In genomic region chr20:50580016-50580747, GRCh38 we compare ENCODE assay signal across 8 cellular contexts.
DNase-seq lines count a peak whose midpoint lies in the region; ATAC-seq and TF ChIP-seq lines count a peak whose summit lies in the region.

No MANE protein-coding gene starts in this region.

- no peak overlapping the region for H3K23ac ChIP-seq in IMR-90 (ENCODE audit: low read depth, low read length)

- H3K4me3 Mint-ChIP-seq in WTC11 = no peak overlapping the region
- H3K4me3 Mint-ChIP-seq in stimulated activated naive B cell treated with anti-CD40 and anti-IgM and Interleukin-4, amounts not matched to agents 10 μg/mL and 1 μg/mL and 100 μg/mL, for 72 hours = peak overlapping the region in 1 of 2 donors; percentile 43

- H3K18ac ChIP-seq in IMR-90 (ENCODE audit: low read depth, low read length) = no peak overlapping the region

- CTCF ChIA-PET in IMR-90 (lab: Yijun Ruan, JAX) (interaction anchor here (1.4 kb wide), 1 partner anchor 392 kb away, joined by 3 read pairs; no protein-coding TSS in a partner anchor), WTC11 (lab: Charles Lee) (interaction anchor here (0.7 to 1.7 kb wide), 5 partner anchors 8 to 401 kb away, joined by 5 to 11 read pairs (median 5); no protein-coding TSS in a partner anchor)

- no peak overlapping the region for H2BK5ac ChIP-seq in IMR-90 (ENCODE audit: low read depth, low read length, poor library complexity, severe bottlenecking)

- no TSS peak for BruUV-seq in IMR-90 (replicated peaks; lab: Mats Ljungman, UMichigan)

- H3K27ac ChIP-seq in IMR-90 (ENCODE audit: insufficient read depth, low read length) (no peak overlapping the region), colonic mucosa (no peak overlapping the region), right lobe of liver (no peak overlapping the region)

- TF ChIP-seq RAD21 in IMR-90 (IDR thresholded peaks at IDR 0.05; ENCODE audit: low read length) = peak; percentile 86

- H4K5ac ChIP-seq in IMR-90 (ENCODE audit: low read depth, low read length) = no peak overlapping the region

- H3K9me1 ChIP-seq in IMR-90 (ENCODE audit: insufficient read depth, low read length) = no peaks in the 10 kb centered on the region

- TF ChIP-seq POLR2A in IMR-90 (IDR thresholded peaks at IDR 0.05; ENCODE audit: low read depth, low read length) (no peak), right lobe of liver (IDR thresholded peaks at IDR 0.05) (no peak)

- peak; percentile 73 for TF ChIP-seq CTCF in IMR-90 (conservative IDR thresholded peaks at IDR 0.05; ENCODE audit: low read depth, low read length)
- TF ChIP-seq CTCF in WTC11 (IDR thresholded peaks at IDR 0.05) = peak; percentile 80
- peak; percentile 65 for TF ChIP-seq CTCF in colonic mucosa (IDR thresholded peaks at IDR 0.05)
- TF ChIP-seq CTCF in right lobe of liver (IDR thresholded peaks at IDR 0.05) = peak; percentile 75 to 83 (median 80)

- WGBS in IMR-90 (ENCODE audit: extremely low coverage in 2 of 2, insufficient read length in 1 of 2), 2 experiments = 85% methylated on average over 4 of the region's 17 CpGs; no CpG with 5 or more reads in 1 of the 2 experiments
- 75% methylated on average over 7 of the region's 17 CpGs for WGBS in right lobe of liver (ENCODE audit: insufficient coverage, low coverage, low lambda C conversion rate, missing lambda C conversion rate)

- H3K27me3 Mint-ChIP-seq in WTC11 (ENCODE audit: low read depth) = no peaks in the 10 kb centered on the region
- H3K27me3 Mint-ChIP-seq in stimulated activated naive B cell treated with anti-CD40 and anti-IgM and Interleukin-4, amounts not matched to agents 10 μg/mL and 1 μg/mL and 100 μg/mL, for 72 hours = no peaks in the 10 kb centered on the region

- H3K4me3 ChIP-seq in IMR-90 (ENCODE audit: insufficient read depth, low read depth, low read length) = no peak overlapping the region
- no peak overlapping the region for H3K4me3 ChIP-seq in colonic mucosa
- H3K4me3 ChIP-seq in right lobe of liver = no peak overlapping the region

- in situ Hi-C loops in IMR-90 (cut with MboI; ENCODE audit: low sequenced_read_pairs) = no loop called here

- H2BK15ac ChIP-seq in IMR-90 (ENCODE audit: low read depth, low read length) = no peak overlapping the region

- ATAC-seq in IMR-90 (ENCODE audit: low read depth) (peak; percentile 62), WTC11 (peak; percentile 86), right lobe of liver (peak; percentile 55 to 73 (median 64)), GM18870 (IDR thresholded peaks at IDR 0.05; ENCODE audit: unreplicated experiment) (no peak), GM21619 (IDR thresholded peaks at IDR 0.05; ENCODE audit: unreplicated experiment) (no peak)
- peak; percentile 27 to 44 for ATAC-seq in stimulated activated naive B cell treated with anti-CD40 and anti-IgM and Interleukin-4, amounts not matched to agents 10 μg/mL and 1 μg/mL and 100 μg/mL, for 72 hours (replicated peaks)

- H2BK120ac ChIP-seq in IMR-90 (ENCODE audit: low read depth, low read length) = no peak overlapping the region

- POLR2A ChIA-PET in IMR-90 (lab: Charles Lee; ENCODE audit: unreplicated experiment) = no interaction called here
- POLR2A ChIA-PET in WTC11 (lab: Charles Lee) = no interaction called here

- peak overlapping the region; percentile 77 for H2AK9ac ChIP-seq in IMR-90 (replicated peaks; ENCODE audit: low read depth, low read length, poor library complexity)

- no peak overlapping the region for H3K14ac ChIP-seq in IMR-90 (replicated peaks; ENCODE audit: low read depth, low read length)

- peaks cover 28% of the 10 kb centered on the region for H4K20me1 ChIP-seq in IMR-90 (ENCODE audit: insufficient read depth, low read length)

- H3K27me3 ChIP-seq in IMR-90 (ENCODE audit: control insufficient read depth, insufficient read depth, low read length) (no peaks in the 10 kb centered on the region), colonic mucosa (no peaks in the 10 kb centered on the region), right lobe of liver (no peaks in the 10 kb centered on the region)

- H2AFZ ChIP-seq in IMR-90 (replicated peaks; ENCODE audit: low read length, poor library complexity) = no peak overlapping the region

- H3K36me3 Mint-ChIP-seq in WTC11 = peaks cover 32% of the 10 kb centered on the region
- H3K36me3 Mint-ChIP-seq in stimulated activated naive B cell treated with anti-CD40 and anti-IgM and Interleukin-4, amounts not matched to agents 10 μg/mL and 1 μg/mL and 100 μg/mL, for 72 hours = peaks cover 54 to 77% of the 10 kb centered on the region in 2 donors

- intact Hi-C loops in IMR-90 (cut with micrococcal nuclease) = loop anchor here (1.0 kb wide), 1 partner anchor 116 kb away; no protein-coding TSS in a partner anchor
- intact Hi-C loops in colonic mucosa (cut with DNase I) = no loop called here
- intact Hi-C loops in right lobe of liver (cut with DNase I) = loop anchor here in 1 of 2 donors (10.0 kb wide), 1 partner anchor 395 kb away; no protein-coding TSS in a partner anchor

- H4K8ac ChIP-seq in IMR-90 (ENCODE audit: low read depth in 2 of 2, low read length in 2 of 2) = no peak overlapping the region

- H4K91ac ChIP-seq in IMR-90 (ENCODE audit: insufficient read depth, low read depth, low read length) = no peak overlapping the region

- DNase-seq in DMS53 treated with DMSO at 0.1 percent for 48 hours (lab: John Stamatoyannopoulos, UW; ENCODE audit: unreplicated experiment) (peak; percentile 22), IMR-90 (peak; percentile 41), WTC11 (ENCODE audit: low spot score) (peak; percentile 83), colonic mucosa (peak; percentile 65), right lobe of liver (peak in 2 of 3 donors; percentile 67 to 74)
- DNase-seq in stimulated activated naive B cell treated with anti-CD40 and anti-IgM and Interleukin-4, amounts not matched to agents 10 μg/mL and 1 μg/mL and 100 μg/mL, for 72 hours = no peak

- no peak overlapping the region for H3K27ac Mint-ChIP-seq in WTC11
- peak overlapping the region; percentile 79 for H3K27ac Mint-ChIP-seq in stimulated activated naive B cell treated with anti-CD40 and anti-IgM and Interleukin-4, amounts not matched to agents 10 μg/mL and 1 μg/mL and 100 μg/mL, for 72 hours

- no peak overlapping the region for H3K4ac ChIP-seq in IMR-90 (ENCODE audit: low read depth, low read length)

- H3K4me2 ChIP-seq in IMR-90 (ENCODE audit: low read depth, low read length) = no peak overlapping the region

- no peak overlapping the region; the same call in 1 of the 2 replicates for H3K56ac ChIP-seq in IMR-90 (ENCODE audit: extremely low read depth, insufficient read depth, low read length)

- H3K4me1 ChIP-seq in IMR-90 (ENCODE audit: control insufficient read depth, insufficient read depth, low read length) (peaks cover 6% of the 10 kb centered on the region; the same call in 1 of the 2 replicates), colonic mucosa (peaks cover 4% of the 10 kb centered on the region), right lobe of liver (peaks cover 0 to 20% (median 0%) of the 10 kb centered on the region in 4 donors)

- H3K9ac ChIP-seq in IMR-90 (ENCODE audit: low read depth, low read length) (no peak overlapping the region), colonic mucosa (ENCODE audit: low read depth in 2 of 2, low read length in 2 of 2) (no peak overlapping the region)

- H2AK5ac ChIP-seq in IMR-90 (ENCODE audit: low read depth, low read length) = 0 out of 2 replicates have a peak overlapping the region, but pooled peaks have one; percentile 8

- H3K9me3 Mint-ChIP-seq in WTC11 = no peaks in the 10 kb centered on the region
- no peaks in the 10 kb centered on the region for H3K9me3 Mint-ChIP-seq in stimulated activated naive B cell treated with anti-CD40 and anti-IgM and Interleukin-4, amounts not matched to agents 10 μg/mL and 1 μg/mL and 100 μg/mL, for 72 hours

- dilution Hi-C loops in IMR-90 (cut with HindIII; ENCODE audit: low sequenced_read_pairs, unreplicated experiment) = no loop called here

- no peaks in the 10 kb centered on the region for H3K4me1 Mint-ChIP-seq in WTC11
- peaks cover 39 to 48% of the 10 kb centered on the region in 2 donors for H3K4me1 Mint-ChIP-seq in stimulated activated naive B cell treated with anti-CD40 and anti-IgM and Interleukin-4, amounts not matched to agents 10 μg/mL and 1 μg/mL and 100 μg/mL, for 72 hours

- H3K9me3 ChIP-seq in IMR-90 (ENCODE audit: control insufficient read depth, insufficient read depth, low read length) = no peaks in the 10 kb centered on the region
- H3K9me3 ChIP-seq in colonic mucosa = no peaks in the 10 kb centered on the region
- no peaks in the 10 kb centered on the region for H3K9me3 ChIP-seq in right lobe of liver

- peaks cover 25 to 60% of the 10 kb centered on the region in 2 experiments for H3K79me1 ChIP-seq in IMR-90 (ENCODE audit: low read depth in 1 of 2, low read length in 2 of 2)

- no peak overlapping the region for H2BK20ac ChIP-seq in IMR-90 (ENCODE audit: low read depth, low read length)

- H3K36me3 ChIP-seq in IMR-90 (ENCODE audit: control insufficient read depth, insufficient read depth, low read length) (peaks cover 77% of the 10 kb centered on the region), colonic mucosa (peaks cover 9% of the 10 kb centered on the region), right lobe of liver (peaks cover 0 to 57% (median 28%) of the 10 kb centered on the region in 4 donors)

TF ChIP-seq in IMR-90, 13 proteins besides CTCF, POLR2A, EP300 and RAD21:
- TF ChIP-seq MAZ (IDR thresholded peaks at IDR 0.05; ENCODE audit: borderline replicate concordance, low read depth, low read length) = peak; percentile 45; the same call in 1 of the 2 replicates
- peak; percentile 72 for TF ChIP-seq SMC3 (IDR thresholded peaks at IDR 0.05; ENCODE audit: low read depth, low read length)
- no peak for TF ChIP-seq RCOR1 (IDR thresholded peaks at IDR 0.05; ENCODE audit: insufficient replicate concordance, low read length)
TF ChIP-seq in IMR-90: peak in this region for 2.

TF ChIP-seq in WTC11, 78 proteins besides CTCF, POLR2A, EP300 and RAD21 (continues in another document):
- no peak for TF ChIP-seq FOXK1 (CRISPR knock-in tag; IDR thresholded peaks at IDR 0.05)
- TF ChIP-seq USF2 (CRISPR knock-in tag; IDR thresholded peaks at IDR 0.05) = no peak
- TF ChIP-seq ZBTB43 (CRISPR knock-in tag; IDR thresholded peaks at IDR 0.05) = no peak

Comparison
In these comparisons a context has a peak if more than half of its experiments do, and no peak if none do; other contexts are left out.
1. ATAC-seq: peak in IMR-90 (single experiment), WTC11 (single experiment), right lobe of liver (4 of 4) and stimulated activated naive B cell treated with anti-CD40 and anti-IgM and Interleukin-4, amounts not matched to agents 10 μg/mL and 1 μg/mL and 100 μg/mL, for 72 hours (2 of 2); none in GM18870 (single experiment) and GM21619 (single experiment).
2. Peak in every context shown above with its lines, with median percentiles within 50 percentile points of each other: CTCF ChIP-seq.